In genomic region chr16:20806168-20807050, GRCh38 we compare ENCODE assay signal across 8 cellular contexts. TPM values are rescaled to one million over a fixed set of nuclear protein-coding genes. Genes with fewer than 3 reads are reported as not detected.
A peak's percentile ranks its signal among the peaks of the same experiment; 100 is the strongest.
DNase-seq lines count a peak whose midpoint lies in the region; ATAC-seq and TF ChIP-seq lines count a peak whose summit lies in the region.

TSS of gene ERI2 (minus strand) at chr16:20806472. CDS start at chr16:20806430, 42 bp downstream.
TSS of gene REXO5 (plus strand) at chr16:20806527. CDS start at chr16:20806954, 427 bp downstream.

- no peaks in the 10 kb centered on the region for H3K36me3 Mint-ChIP-seq in nephron (ENCODE audit: low read depth)

- peak within 1 kb of the TSS; percentile 92 to 96 (median 95) for H3K27ac Mint-ChIP-seq in nephron

- ATAC-seq in stimulated activated naive CD8-positive, alpha-beta T cell treated with anti-CD3 and anti-CD28 coated beads, Interleukin-15, Interleukin-2, amounts not matched to agents 100 U/mL and 50 U/mL, for 24 hours, result peak; percentile 90

- H3K9me3 Mint-ChIP-seq in nephron, result no peaks in the 10 kb centered on the region

- peak; percentile 79 for TF ChIP-seq POLR2A in Raji (IDR thresholded peaks at IDR 0.05; ENCODE audit: insufficient read depth, low read depth, low read length)

- H3K4me3 ChIP-seq in fibroblast of the aortic adventitia (ENCODE audit: low read depth, low read length), result peak within 1 kb of the TSS; percentile 96

- peaks cover 12% of the 10 kb centered on the region for H3K4me1 Mint-ChIP-seq in nephron

- DNase-seq in EL (peak; percentile 96), GOT3 (lab: John Stamatoyannopoulos, UW) (peak; percentile 71), LoVo (ENCODE audit: low spot score) (peak; percentile 91), fibroblast of the aortic adventitia (ENCODE audit: low read depth) (peak; percentile 92)
- peak; percentile 64 for DNase-seq in activated T-helper 9 cell treated with anti-CD3 and anti-CD28 coated beads, Interleukin-2, amount 50 U/mL, for 16 hours (ENCODE audit: low read depth)
- peak; percentile 83 for DNase-seq in stimulated activated naive CD8-positive, alpha-beta T cell treated with anti-CD3 and anti-CD28 coated beads, Interleukin-15, Interleukin-2, amounts not matched to agents 100 U/mL and 50 U/mL, for 24 hours

- TF ChIP-seq CTCF in fibroblast of the aortic adventitia (IDR thresholded peaks at IDR 0.05; ENCODE audit: insufficient read depth, low read length) (peak; percentile 63), nephron (IDR thresholded peaks at IDR 0.05; ENCODE audit: unreplicated experiment in 3 of 3) (peak in 2 of 3 experiments; percentile 35 to 48)

- H3K4me3 Mint-ChIP-seq in nephron, result peak within 1 kb of the TSS; percentile 95 to 99 (median 98)

- H3K27me3 Mint-ChIP-seq in nephron (ENCODE audit: low read depth), result no peaks in the 10 kb centered on the region

RNA-seq across cellular contexts. Expression of gene ERI2, which starts in this region (rescaled TPM):
- total RNA-seq in fibroblast of the aortic adventitia (ENCODE audit: low replicate concordance), result 13.7 and 32.7 TPM in 2 replicates

RNA-seq across cellular contexts. Expression of gene REXO5, which starts in this region (rescaled TPM):
- total RNA-seq in fibroblast of the aortic adventitia (ENCODE audit: low replicate concordance), result 5.2 and 12.4 TPM in 2 replicates

Comparison
In these comparisons a context has a peak if more than half of its experiments do, and no peak if none do; other contexts are left out.
1. Peak in every context shown above with its lines: DNase-seq, ATAC-seq and H3K4me3 ChIP-seq.